Comparison of ENCODE assay signal across 18 cellular contexts in the genomic region with DNA sequence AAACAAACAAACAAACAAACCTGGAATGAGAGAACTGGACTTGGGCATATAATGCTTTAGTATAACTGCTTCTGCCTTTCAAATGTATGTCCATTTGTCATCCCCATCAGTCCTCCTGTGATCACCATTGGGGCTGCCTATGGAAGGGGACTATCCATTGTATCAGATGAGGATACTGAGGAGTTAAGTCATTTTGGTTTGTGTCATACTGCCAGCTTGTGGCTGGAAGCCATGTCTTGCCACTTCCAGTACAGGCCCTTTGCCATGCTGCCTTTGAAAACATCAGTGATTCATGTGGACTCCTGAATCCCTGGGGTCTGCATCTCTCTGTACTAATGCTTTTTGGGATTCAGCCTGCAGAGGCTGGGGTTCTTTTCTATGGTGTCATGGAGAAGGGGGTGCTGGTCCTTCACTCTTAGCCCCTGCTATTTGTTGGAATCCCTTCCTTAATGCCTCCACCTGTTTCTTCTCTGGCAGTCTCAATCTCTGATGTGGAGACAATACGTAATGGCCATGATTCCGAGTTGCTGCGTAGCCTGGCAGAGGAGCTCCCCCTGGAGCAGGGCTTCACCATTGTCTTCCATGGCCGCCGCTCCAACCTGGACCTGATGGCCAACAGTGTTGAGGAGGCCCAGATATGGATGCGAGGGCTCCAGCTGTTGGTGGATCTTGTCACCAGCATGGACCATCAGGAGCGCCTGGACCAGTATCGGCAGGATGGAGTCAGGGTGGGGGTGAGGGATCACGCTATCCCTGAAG. TPM values are rescaled to one million over a fixed set of nuclear protein-coding genes. Genes with fewer than 3 reads are reported as not detected.
DNase-seq lines count a peak whose midpoint lies in the region; ATAC-seq, FAIRE-seq and TF ChIP-seq lines count a peak whose summit lies in the region.
"Had no signal": no experiment of that assay in that cellular context is flagged by ENCODE, and none has a peak within 500 bp of the region (broad histone marks: within the 10 kb centered on the region; RNA-seq: fewer than 3 reads in every experiment).

No MANE protein-coding gene starts in this region.

- FAIRE-seq in HTR-8/SVneo (lab: Jason Lieb, UNC): no peak
- FAIRE-seq: GM12891, GM19239 had no signal

- H3K27me3 Mint-ChIP-seq in neural crest cell (ENCODE audit: low read depth): no peaks in the 10 kb centered on the region
- H3K27me3 Mint-ChIP-seq: activated T-helper 17 cell treated with anti-CD3 and anti-CD28 coated beads, Interleukin-2, amount 50 U/mL, for 72 hours; natural killer cell treated with Interleukin-12 subunit alpha and Interleukin-12 subunit beta and Interleukin-15 and Interleukin-18, amount 100 ng/mL, for 72 hours had no signal

- no peak overlapping the region for H3K4me3 Mint-ChIP-seq in neural crest cell
- H3K4me3 Mint-ChIP-seq: activated T-helper 17 cell treated with anti-CD3 and anti-CD28 coated beads, Interleukin-2, amount 50 U/mL, for 72 hours; natural killer cell treated with Interleukin-12 subunit alpha and Interleukin-12 subunit beta and Interleukin-15 and Interleukin-18, amount 100 ng/mL, for 72 hours had no signal

- DNase-seq in ELR (ENCODE audit: low read depth) (peak; percentile 26), HT1080 (ENCODE audit: low read depth) (peak; percentile 31), SW480 (ENCODE audit: low spot score) (peak; percentile 48), neural crest cell (ENCODE audit: low read depth, low spot score) (no peak), germinal center (ENCODE audit: low spot score) (no peak), HTR-8/SVneo (ENCODE audit: insufficient read length, low spot score) (no peak)
- DNase-seq: activated CD4-positive, alpha-beta T cell treated with anti-CD3 and anti-CD28 coated beads, Interleukin-2, amount 50 U/mL, for 1 hour; body of pancreas; GOT3; NCI-H1105; NK-92 treated with Interleukin-12 subunit alpha and Interleukin-12 subunit beta, amount 100 ng/mL, for 24 hours; thyroid gland had no signal

- H3K36me3 Mint-ChIP-seq in neural crest cell (ENCODE audit: low read depth): no peaks in the 10 kb centered on the region
- H3K36me3 Mint-ChIP-seq: natural killer cell treated with Interleukin-12 subunit alpha and Interleukin-12 subunit beta and Interleukin-15 and Interleukin-18, amount 100 ng/mL, for 72 hours had no signal

- TF ChIP-seq CTCF in neural crest cell (conservative IDR thresholded peaks at IDR 0.05): no peak

- H3K9me3 Mint-ChIP-seq in neural crest cell: no peaks in the 10 kb centered on the region
- H3K9me3 Mint-ChIP-seq: activated T-helper 17 cell treated with anti-CD3 and anti-CD28 coated beads, Interleukin-2, amount 50 U/mL, for 72 hours; natural killer cell treated with Interleukin-12 subunit alpha and Interleukin-12 subunit beta and Interleukin-15 and Interleukin-18, amount 100 ng/mL, for 72 hours had no signal

- peak overlapping the region; percentile 48 for H3K27ac Mint-ChIP-seq in neural crest cell (ENCODE audit: unreplicated experiment)
- H3K27ac Mint-ChIP-seq: activated T-helper 17 cell treated with anti-CD3 and anti-CD28 coated beads, Interleukin-2, amount 50 U/mL, for 72 hours; natural killer cell treated with Interleukin-12 subunit alpha and Interleukin-12 subunit beta and Interleukin-15 and Interleukin-18, amount 100 ng/mL, for 72 hours had no signal

- H3K4me1 Mint-ChIP-seq in neural crest cell: no peaks in the 10 kb centered on the region
- H3K4me1 Mint-ChIP-seq: activated T-helper 17 cell treated with anti-CD3 and anti-CD28 coated beads, Interleukin-2, amount 50 U/mL, for 72 hours had no signal

- no peak for ATAC-seq in GM18520 (IDR thresholded peaks at IDR 0.05; ENCODE audit: unreplicated experiment)
- ATAC-seq: activated T-helper 17 cell treated with anti-CD3 and anti-CD28 coated beads, Interleukin-2, amount 50 U/mL, for 72 hours; body of pancreas; left lobe of liver had no signal

RNA-seq across cellular contexts. Expression of a gene that starts 10.6 kb away (rescaled TPM):
- total RNA-seq in HT1080 (2014; rRNA removed; shearing (Covaris generic)): 1.7 and 2.4 TPM in 2 replicates
- polyA plus RNA-seq in HT1080 (2015; cell fraction: cytosol; rRNA removed): 0.21 and 0.31 TPM in 2 replicates
- 1.9 and 3.4 TPM in 2 replicates for polyA plus RNA-seq in HT1080 (2015; cell fraction: nucleus; rRNA removed)
- total RNA-seq in neural crest cell: 0.37 and 1.1 TPM in 2 replicates

RNA-seq across cellular contexts. Expression of a gene that starts 41.1 kb away (rescaled TPM):
- total RNA-seq in HT1080 (2014; rRNA removed; shearing (Covaris generic)): 17.8 and 26.0 TPM in 2 replicates
- polyA plus RNA-seq in HT1080 (2015; cell fraction: cytosol; rRNA removed): 10.2 and 13.2 TPM in 2 replicates
- 22.3 and 27.2 TPM in 2 replicates for polyA plus RNA-seq in HT1080 (2015; cell fraction: nucleus; rRNA removed)
- 50.0 and 58.2 TPM in 2 replicates for total RNA-seq in neural crest cell

RNA-seq across cellular contexts. Expression of a gene that starts 41.2 kb away (rescaled TPM):
- total RNA-seq in HT1080 (2014; rRNA removed; shearing (Covaris generic)): 69.2 and 80.7 TPM in 2 replicates
- polyA plus RNA-seq in HT1080 (2015; cell fraction: cytosol; rRNA removed): 37.6 and 48.1 TPM in 2 replicates
- polyA plus RNA-seq in HT1080 (2015; cell fraction: nucleus; rRNA removed): 169 and 172 TPM in 2 replicates
- 41.7 and 45.2 TPM in 2 replicates for total RNA-seq in neural crest cell

RNA-seq across cellular contexts. Expression of a gene that starts 49.6 kb away (rescaled TPM):
- total RNA-seq in HT1080 (2014; rRNA removed; shearing (Covaris generic)): 80.1 and 101 TPM in 2 replicates
- polyA plus RNA-seq in HT1080 (2015; cell fraction: cytosol; rRNA removed): 44.9 and 49.3 TPM in 2 replicates
- polyA plus RNA-seq in HT1080 (2015; cell fraction: nucleus; rRNA removed): 62.7 and 74.0 TPM in 2 replicates
- 89.2 and 93.5 TPM in 2 replicates for total RNA-seq in neural crest cell

RNA-seq across cellular contexts. Expression of a gene that starts 50.1 kb away (rescaled TPM):
- total RNA-seq in HT1080 (2014; rRNA removed; shearing (Covaris generic)): 7.7 and 8.7 TPM in 2 replicates
- polyA plus RNA-seq in HT1080 (2015; cell fraction: cytosol; rRNA removed): 2.6 and 3.4 TPM in 2 replicates
- 7.0 and 8.5 TPM in 2 replicates for polyA plus RNA-seq in HT1080 (2015; cell fraction: nucleus; rRNA removed)
- total RNA-seq in neural crest cell: 27.0 and 29.1 TPM in 2 replicates

Comparison
In these comparisons a context has a peak if more than half of its experiments do, and no peak if none do; other contexts are left out.
1. DNase-seq: peak in ELR (single experiment), HT1080 (single experiment) and SW480 (single experiment); none in neural crest cell (single experiment), germinal center (single experiment) and HTR-8/SVneo (single experiment).